25 cellular contexts compared by ENCODE assay signal in the genomic region with DNA sequence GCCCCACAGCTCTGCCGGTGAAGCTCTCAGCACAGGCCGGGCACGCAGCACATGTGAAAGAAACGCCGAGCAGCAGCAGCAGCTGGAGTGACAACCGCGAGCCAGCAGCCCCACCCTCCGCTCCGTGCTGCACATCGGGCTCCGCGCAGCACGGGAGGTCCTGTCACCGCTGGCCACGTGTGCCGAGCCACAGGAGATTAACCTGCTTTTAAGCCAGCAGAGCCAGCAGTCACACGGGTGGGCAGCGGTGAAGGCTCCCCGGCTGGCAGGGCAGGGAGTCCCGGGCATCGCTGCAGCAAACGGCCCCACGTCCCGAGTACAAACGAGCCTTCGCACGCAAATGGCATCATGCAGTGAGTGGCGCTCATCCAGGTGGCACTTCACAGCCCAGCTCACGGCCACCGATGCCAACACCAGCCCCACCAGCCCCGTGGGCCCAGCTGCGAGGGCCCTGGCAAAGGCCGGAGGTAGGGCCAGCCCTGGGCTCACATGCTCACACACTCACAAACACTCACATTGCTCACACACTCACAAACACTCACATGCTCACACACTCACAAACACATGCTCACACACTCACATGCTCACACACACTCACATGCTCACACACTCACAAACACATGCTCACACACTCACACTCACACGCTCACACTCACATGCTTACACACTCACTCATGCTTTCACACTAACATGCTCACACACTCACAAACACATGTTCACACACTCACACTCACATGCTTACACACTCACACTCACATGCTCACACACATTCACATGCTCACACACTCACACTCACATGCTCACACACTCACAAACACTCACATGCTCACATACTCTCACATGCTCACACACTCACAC. TPM values are rescaled to one million over a fixed set of nuclear protein-coding genes. Genes with fewer than 3 reads are reported as not detected.
DNase-seq lines count a peak whose midpoint lies in the region; FAIRE-seq and TF ChIP-seq lines count a peak whose summit lies in the region.
"Had no signal": no experiment of that assay in that cellular context is flagged by ENCODE, and none has a peak within 500 bp of the region (broad histone marks: within the 10 kb centered on the region; RNA-seq: fewer than 3 reads in every experiment).

No MANE protein-coding gene starts in this region.

- H3K27me3 ChIP-seq in endothelial cell of umbilical vein (ENCODE audit: control insufficient read depth in 2 of 2, insufficient read depth in 2 of 2, low read length in 2 of 2) (no peaks in the 10 kb centered on the region), PC-9 (ENCODE audit: insufficient read depth, low read depth) (peaks cover 3% of the 10 kb centered on the region; the same call in 1 of the 2 replicates)
- H3K27me3 ChIP-seq: uterus had no signal

- H3K9me3 ChIP-seq in endothelial cell of umbilical vein (replicated peaks; ENCODE audit: control insufficient read depth, insufficient read depth, low read length) (no peaks in the 10 kb centered on the region), PC-9 (ENCODE audit: insufficient read depth, low read depth) (no peaks in the 10 kb centered on the region)
- H3K9me3 ChIP-seq: Caco-2, uterus had no signal

- no peak for FAIRE-seq in endothelial cell of umbilical vein (lab: Jason Lieb, UNC)
- FAIRE-seq: GM12891 had no signal

- no peaks in the 10 kb centered on the region for H4K20me1 ChIP-seq in endothelial cell of umbilical vein (replicated peaks; ENCODE audit: control insufficient read depth, extremely low read depth, insufficient read depth, low read length)
- no peaks in the 10 kb centered on the region for H4K20me1 ChIP-seq in PC-9 (ENCODE audit: insufficient read depth)

- no peaks in the 10 kb centered on the region for H3K9me1 ChIP-seq in endothelial cell of umbilical vein (replicated peaks; ENCODE audit: control insufficient read depth, extremely low read depth, insufficient read depth, low read length)

- H3K9ac ChIP-seq in endothelial cell of umbilical vein (replicated peaks; ENCODE audit: extremely low read depth, insufficient read depth, low read length), result no peak overlapping the region

- no peak overlapping the region for H3K27ac Mint-ChIP-seq in chondrocyte (ENCODE audit: unreplicated experiment)
- H3K27ac Mint-ChIP-seq: activated CD8-positive, alpha-beta T cell treated with anti-CD3 and anti-CD28 coated beads for 36 hours; activated T-cell treated with anti-CD3 and anti-CD28 coated beads, Interleukin-2, amount 50 U/mL, for 24 hours; IgD-negative memory B cell; naive B cell; stimulated activated naive CD8-positive, alpha-beta T cell treated with anti-CD3 and anti-CD28 coated beads, Interleukin-15, amount 100 ng/mL, for 72 hours; T-helper 2 cell treated with Interferon-gamma antibody and Interleukin-4, amounts not matched to agents 5 μg/mL and 100 μg/mL, for 36 hours had no signal

- H3K79me2 ChIP-seq in endothelial cell of umbilical vein (ENCODE audit: control insufficient read depth, insufficient read depth, low read length), result no peaks in the 10 kb centered on the region
- H3K79me2 ChIP-seq in PC-9 (ENCODE audit: low read depth), result no peaks in the 10 kb centered on the region

- H3K4me2 ChIP-seq in endothelial cell of umbilical vein (ENCODE audit: insufficient read depth, low read length) (no peak overlapping the region), PC-9 (no peak overlapping the region)

- DNase-seq in AG20443 (ENCODE audit: low spot score), result peak; percentile 63
- peak; percentile 95 for DNase-seq in DMS53 (lab: John Stamatoyannopoulos, UW)
- peak; percentile 37 for DNase-seq in NCI-H2227 (lab: John Stamatoyannopoulos, UW; ENCODE audit: unreplicated experiment)
- DNase-seq in endothelial cell of umbilical vein (ENCODE audit: low read depth, low spot score), result no peak
- no peak for DNase-seq in 8988T
- DNase-seq in iPS-NIHi11 (ENCODE audit: low spot score), result no peak
- no peak for DNase-seq in chondrocyte (ENCODE audit: low spot score)
- DNase-seq in PC-9, result no peak
- DNase-seq: activated CD4-positive, CD25-positive, alpha-beta regulatory T cell; activated CD8-positive, alpha-beta T cell treated with anti-CD3 and anti-CD28 coated beads for 36 hours; activated naive CD4-positive, alpha-beta T cell treated with anti-CD3 and anti-CD28 coated beads, Interleukin-2, amount 50 U/mL, for 16 hours; activated T-cell treated with anti-CD3 and anti-CD28 coated beads, Interleukin-2, amount 50 U/mL, for 24 hours; Caco-2; GOT3; mammary epithelial cell; naive B cell; NCI-H1930; SIG-M5; stimulated activated CD4-positive, alpha-beta T cell treated with anti-CD3 and anti-CD28 coated beads, Interleukin-2, amount 100 ng/mL, for 24 hours; stimulated activated naive CD8-positive, alpha-beta T cell treated with anti-CD3 and anti-CD28 coated beads, Interleukin-15, amount 100 ng/mL, for 72 hours; uterus had no signal

- H3K9me2 ChIP-seq in PC-9 (ENCODE audit: insufficient read depth), result no peaks in the 10 kb centered on the region

- H3F3A ChIP-seq in PC-9 (ENCODE audit: insufficient read depth, low read depth), result peaks cover 5% of the 10 kb centered on the region; the same call in 1 of the 2 replicates

- POLR2A ChIA-PET in endothelial cell of umbilical vein (lab: Charles Lee), result no interaction called here
- POLR2A ChIA-PET in PC-9 (lab: Charles Lee; ENCODE audit: unreplicated experiment), result no interaction called here

- H3K36me3 Mint-ChIP-seq in chondrocyte (ENCODE audit: low read depth), result no peaks in the 10 kb centered on the region
- H3K36me3 Mint-ChIP-seq: IgD-negative memory B cell, naive B cell had no signal

- H3K4me1 Mint-ChIP-seq in chondrocyte (ENCODE audit: low read depth), result no peaks in the 10 kb centered on the region
- H3K4me1 Mint-ChIP-seq: naive B cell; stimulated activated naive CD8-positive, alpha-beta T cell treated with anti-CD3 and anti-CD28 coated beads, Interleukin-15, amount 100 ng/mL, for 72 hours had no signal

- no peak for TF ChIP-seq POLR2A in endothelial cell of umbilical vein (IDR thresholded peaks at IDR 0.05; ENCODE audit: low read depth, low read length)

- CTCF ChIA-PET in endothelial cell of umbilical vein (lab: Charles Lee) (no interaction called here), PC-9 (lab: Charles Lee) (no interaction called here)

- H3K36me3 ChIP-seq in endothelial cell of umbilical vein (ENCODE audit: control insufficient read depth in 2 of 2, extremely low read depth in 1 of 2, insufficient read depth in 2 of 2, low read length in 2 of 2) (no peaks in the 10 kb centered on the region), PC-9 (ENCODE audit: low read depth) (no peaks in the 10 kb centered on the region)
- H3K36me3 ChIP-seq: uterus had no signal

- BruUV-seq in endothelial cell of umbilical vein (replicated peaks; lab: Mats Ljungman, UMichigan) (no TSS peak), PC-9 (replicated peaks; lab: Mats Ljungman, UMichigan) (no TSS peak)

- no peak overlapping the region for H3K27ac ChIP-seq in endothelial cell of umbilical vein (ENCODE audit: insufficient read depth, low read depth, low read length)
- no peak overlapping the region for H3K27ac ChIP-seq in PC-9
- H3K27ac ChIP-seq: uterus had no signal

- intact Hi-C loops in endothelial cell of umbilical vein (cut with micrococcal nuclease) (no loop called here), PC-9 (cut with micrococcal nuclease; ENCODE audit: unreplicated experiment) (no loop called here)

- H3K27me3 Mint-ChIP-seq in chondrocyte (ENCODE audit: low read depth), result peaks cover 10% of the 10 kb centered on the region
- H3K27me3 Mint-ChIP-seq: activated CD8-positive, alpha-beta T cell treated with anti-CD3 and anti-CD28 coated beads for 36 hours; activated T-cell treated with anti-CD3 and anti-CD28 coated beads, Interleukin-2, amount 50 U/mL, for 24 hours; stimulated activated naive CD8-positive, alpha-beta T cell treated with anti-CD3 and anti-CD28 coated beads, Interleukin-15, amount 100 ng/mL, for 72 hours had no signal

- dilution Hi-C loops in endothelial cell of umbilical vein (cut with MboI; ENCODE audit: extremely low pct_ligation_motif_present, low sequenced_read_pairs), result no loop called here

- no peak overlapping the region for H2AFZ ChIP-seq in endothelial cell of umbilical vein (ENCODE audit: low read depth, low read length)
- H2AFZ ChIP-seq in PC-9, result no peak overlapping the region

- no peak for TF ChIP-seq CTCF in endothelial cell of umbilical vein (IDR thresholded peaks at IDR 0.05; ENCODE audit: extremely low read depth in 1 of 2, insufficient read depth in 1 of 2, low read depth in 1 of 2, low read length in 2 of 2)
- TF ChIP-seq CTCF in chondrocyte (IDR thresholded peaks at IDR 0.05), result no peak
- TF ChIP-seq CTCF in PC-9 (conservative IDR thresholded peaks at IDR 0.05), result no peak

- H3K4me1 ChIP-seq in endothelial cell of umbilical vein (ENCODE audit: control insufficient read depth, extremely low read depth, insufficient read depth, low read length), result no peaks in the 10 kb centered on the region
- H3K4me1 ChIP-seq in PC-9 (replicated peaks; ENCODE audit: insufficient read depth), result peaks cover 10% of the 10 kb centered on the region
- H3K4me1 ChIP-seq: uterus had no signal

- no peak overlapping the region for H3K4me3 ChIP-seq in endothelial cell of umbilical vein (replicated peaks in 1 of 3; ENCODE audit: insufficient read depth in 1 of 3, low read depth in 1 of 3, low read length in 3 of 3)
- no peak overlapping the region for H3K4me3 ChIP-seq in PC-9
- H3K4me3 ChIP-seq: uterus had no signal

- no peak overlapping the region for H3K4me3 Mint-ChIP-seq in chondrocyte (ENCODE audit: unreplicated experiment)
- H3K4me3 Mint-ChIP-seq: activated CD8-positive, alpha-beta T cell treated with anti-CD3 and anti-CD28 coated beads for 36 hours; activated T-cell treated with anti-CD3 and anti-CD28 coated beads, Interleukin-2, amount 50 U/mL, for 24 hours; IgD-negative memory B cell; naive B cell; stimulated activated naive CD8-positive, alpha-beta T cell treated with anti-CD3 and anti-CD28 coated beads, Interleukin-15, amount 100 ng/mL, for 72 hours; T-helper 2 cell treated with Interferon-gamma antibody and Interleukin-4, amounts not matched to agents 5 μg/mL and 100 μg/mL, for 36 hours had no signal

- no peaks in the 10 kb centered on the region for H3K9me3 Mint-ChIP-seq in chondrocyte (ENCODE audit: low read depth)
- H3K9me3 Mint-ChIP-seq: activated CD8-positive, alpha-beta T cell treated with anti-CD3 and anti-CD28 coated beads for 36 hours; activated T-cell treated with anti-CD3 and anti-CD28 coated beads, Interleukin-2, amount 50 U/mL, for 24 hours; IgD-negative memory B cell; naive B cell; stimulated activated naive CD8-positive, alpha-beta T cell treated with anti-CD3 and anti-CD28 coated beads, Interleukin-15, amount 100 ng/mL, for 72 hours; T-helper 2 cell treated with Interferon-gamma antibody and Interleukin-4, amounts not matched to agents 5 μg/mL and 100 μg/mL, for 36 hours had no signal

RNA-seq across cellular contexts. Expression of a gene that starts 11.1 kb away (rescaled TPM):
- not detected in 2 replicates for total RNA-seq in endothelial cell of umbilical vein
- polyA plus RNA-seq in endothelial cell of umbilical vein, result not detected in 2 replicates
- not detected in 2 replicates for polyA plus RNA-seq in endothelial cell of umbilical vein (2011; cell fraction: cytosol; rRNA removed)
- polyA plus RNA-seq in endothelial cell of umbilical vein (2011; cell fraction: nucleus; rRNA removed), result not detected in 2 replicates
- polyA plus RNA-seq in endothelial cell of umbilical vein (2012), result not detected in 2 replicates
- polyA minus RNA-seq in endothelial cell of umbilical vein, result not detected in 2 replicates
- polyA minus RNA-seq in endothelial cell of umbilical vein (2011; cell fraction: cytosol; rRNA and poly(A)+ RNA removed), result 0.41 TPM
- polyA minus RNA-seq in endothelial cell of umbilical vein (2011; cell fraction: nucleus; rRNA and poly(A)+ RNA removed), result not detected in 2 replicates
- not detected in 3 replicates for total RNA-seq in chondrocyte
- 2.7 and 5.2 TPM in 2 replicates for total RNA-seq in PC-9 (2021)
- total RNA-seq: osteocyte had no signal
- polyA plus RNA-seq: mammary epithelial cell had no signal

RNA-seq across cellular contexts. Expression of a gene that starts 34.5 kb away (rescaled TPM):
- total RNA-seq in endothelial cell of umbilical vein (42.8 and 47.1 TPM in 2 replicates), chondrocyte (25.3 to 43.5 TPM (median 40.0 TPM) in 3 replicates), PC-9 (2021) (5.5 and 9.5 TPM in 2 replicates)
- 34.6 and 40.3 TPM in 2 replicates for polyA plus RNA-seq in endothelial cell of umbilical vein
- polyA plus RNA-seq in endothelial cell of umbilical vein (2011; cell fraction: cytosol; rRNA removed), result 16.7 and 24.9 TPM in 2 replicates
- polyA plus RNA-seq in endothelial cell of umbilical vein (2011; cell fraction: nucleus; rRNA removed), result 81.4 and 102 TPM in 2 replicates
- 22.3 and 40.4 TPM in 2 replicates for polyA plus RNA-seq in endothelial cell of umbilical vein (2012)
- 12.5 and 17.5 TPM in 2 replicates for polyA minus RNA-seq in endothelial cell of umbilical vein
- 7.5 TPM for polyA minus RNA-seq in endothelial cell of umbilical vein (2011; cell fraction: cytosol; rRNA and poly(A)+ RNA removed)
- 20.3 and 41.3 TPM in 2 replicates for polyA minus RNA-seq in endothelial cell of umbilical vein (2011; cell fraction: nucleus; rRNA and poly(A)+ RNA removed)
- polyA plus RNA-seq: IgD-negative memory B cell had no signal

RNA-seq across cellular contexts. Expression of a gene that starts 47.2 kb away (rescaled TPM):
- 20.9 and 23.4 TPM in 2 replicates for total RNA-seq in endothelial cell of umbilical vein
- polyA plus RNA-seq in endothelial cell of umbilical vein, result 14.5 and 16.4 TPM in 2 replicates
- polyA plus RNA-seq in endothelial cell of umbilical vein (2011; cell fraction: cytosol; rRNA removed), result 13.2 and 14.8 TPM in 2 replicates
- 23.5 and 30.8 TPM in 2 replicates for polyA plus RNA-seq in endothelial cell of umbilical vein (2011; cell fraction: nucleus; rRNA removed)
- 20.1 and 20.3 TPM in 2 replicates for polyA plus RNA-seq in endothelial cell of umbilical vein (2012)
- 15.2 and 21.4 TPM in 2 replicates for polyA minus RNA-seq in endothelial cell of umbilical vein
- polyA minus RNA-seq in endothelial cell of umbilical vein (2011; cell fraction: cytosol; rRNA and poly(A)+ RNA removed), result 17.3 TPM
- polyA minus RNA-seq in endothelial cell of umbilical vein (2011; cell fraction: nucleus; rRNA and poly(A)+ RNA removed), result 7.2 and 7.8 TPM in 2 replicates
- 14.3 to 17.1 TPM (median 15.3 TPM) in 3 replicates for total RNA-seq in chondrocyte
- 34.6 and 40.8 TPM in 2 replicates for total RNA-seq in PC-9 (2021)

Comparison
In these comparisons a context has a peak if more than half of its experiments do, and no peak if none do; other contexts are left out.
1. DNase-seq: peak in AG20443 (single experiment), DMS53 (single experiment) and NCI-H2227 (single experiment); none in endothelial cell of umbilical vein (single experiment), 8988T (single experiment), iPS-NIHi11 (single experiment), chondrocyte (single experiment) and PC-9 (0 of 2).